ENCODE assay signal across 14 cellular contexts in the genomic region with DNA sequence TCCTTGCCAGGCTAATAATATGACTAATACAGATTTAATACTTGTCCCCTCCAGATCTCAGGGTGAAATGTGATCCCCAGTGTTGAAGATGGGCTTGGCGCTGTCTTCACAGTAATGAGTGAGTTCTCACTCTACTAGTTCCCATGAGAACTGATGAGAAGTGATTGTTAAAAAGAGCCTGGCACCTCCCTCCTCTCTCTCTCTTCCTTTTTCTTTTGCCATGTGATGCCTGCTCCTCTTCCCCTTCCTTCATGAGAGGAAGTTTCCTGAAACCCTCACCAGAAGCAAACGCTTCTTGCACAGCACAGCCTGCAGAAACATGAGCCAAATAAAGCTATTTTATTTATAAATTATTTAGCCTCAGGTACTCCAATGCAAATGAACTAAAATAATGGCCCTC. TPM values are rescaled to one million over a fixed set of nuclear protein-coding genes. Genes with fewer than 3 reads are reported as not detected.
"Had no signal": no experiment of that assay in that cellular context is flagged by ENCODE, and none has a peak within 500 bp of the region (broad histone marks: within the 10 kb centered on the region; RNA-seq: fewer than 3 reads in every experiment).

No MANE protein-coding gene starts in this region.

- H3K4me1 ChIP-seq: foreskin keratinocyte, tibial nerve had no signal

- H3K27ac Mint-ChIP-seq: activated CD4-positive, alpha-beta memory T cell treated with anti-CD3 and anti-CD28 coated beads, Interleukin-2, amount 10 ng/mL, durations not matched to agents 7 days and 5 days; nephron progenitor cell; stimulated activated naive B cell treated with anti-CD40 and anti-IgM and Interleukin-4, amounts not matched to agents 10 μg/mL and 1 μg/mL and 100 μg/mL, for 72 hours had no signal

- ATAC-seq: sciatic nerve had no signal

- H3K9me3 ChIP-seq: spleen, tibial nerve had no signal

- H3K27me3 ChIP-seq: cardiac muscle cell, foreskin keratinocyte, spleen, tibial nerve had no signal

- H3K36me3 ChIP-seq: cardiac muscle cell, spleen, tibial nerve had no signal

- H3K4me1 Mint-ChIP-seq: activated CD4-positive, alpha-beta memory T cell treated with anti-CD3 and anti-CD28 coated beads, Interleukin-2, amount 10 ng/mL, durations not matched to agents 7 days and 5 days had no signal

- H3K4me3 ChIP-seq: cardiac muscle cell, spleen, tibial nerve had no signal

- DNase-seq: activated CD4-positive, alpha-beta memory T cell treated with anti-CD3 and anti-CD28 coated beads, Interleukin-2, amount 10 ng/mL, durations not matched to agents 7 days and 5 days; activated CD8-positive, alpha-beta memory T cell treated with anti-CD3 and anti-CD28 coated beads, Interleukin-2, amount 50 U/mL, for 4 hours; activated naive CD4-positive, alpha-beta T cell; foreskin keratinocyte; head of caudate nucleus; mesenchymal stem cell; nephron progenitor cell; spleen; stimulated activated CD4-positive, alpha-beta T cell treated with anti-CD3 and anti-CD28 coated beads, Interleukin-1b, Interleukin-23, amount 100 ng/mL, for 48 hours; stimulated activated naive B cell treated with anti-CD40 and anti-IgM and Interleukin-4, amounts not matched to agents 10 μg/mL and 1 μg/mL and 100 μg/mL, for 72 hours had no signal

- H3K27me3 Mint-ChIP-seq: activated CD4-positive, alpha-beta memory T cell treated with anti-CD3 and anti-CD28 coated beads, Interleukin-2, amount 10 ng/mL, durations not matched to agents 7 days and 5 days; stimulated activated naive B cell treated with anti-CD40 and anti-IgM and Interleukin-4, amounts not matched to agents 10 μg/mL and 1 μg/mL and 100 μg/mL, for 72 hours had no signal

- H3K27ac ChIP-seq: cardiac muscle cell, foreskin keratinocyte, spleen, tibial nerve had no signal

- H3K4me3 Mint-ChIP-seq: activated CD4-positive, alpha-beta memory T cell treated with anti-CD3 and anti-CD28 coated beads, Interleukin-2, amount 10 ng/mL, durations not matched to agents 7 days and 5 days; nephron progenitor cell; stimulated activated naive B cell treated with anti-CD40 and anti-IgM and Interleukin-4, amounts not matched to agents 10 μg/mL and 1 μg/mL and 100 μg/mL, for 72 hours had no signal

- H3K9me3 Mint-ChIP-seq: activated CD4-positive, alpha-beta memory T cell treated with anti-CD3 and anti-CD28 coated beads, Interleukin-2, amount 10 ng/mL, durations not matched to agents 7 days and 5 days; nephron progenitor cell; stimulated activated naive B cell treated with anti-CD40 and anti-IgM and Interleukin-4, amounts not matched to agents 10 μg/mL and 1 μg/mL and 100 μg/mL, for 72 hours had no signal

RNA-seq across cellular contexts. Expression of gene GLDC, which starts 55.2 kb away (rescaled TPM):
- total RNA-seq: subcutaneous adipose tissue had no signal
